In the genomic region with DNA sequence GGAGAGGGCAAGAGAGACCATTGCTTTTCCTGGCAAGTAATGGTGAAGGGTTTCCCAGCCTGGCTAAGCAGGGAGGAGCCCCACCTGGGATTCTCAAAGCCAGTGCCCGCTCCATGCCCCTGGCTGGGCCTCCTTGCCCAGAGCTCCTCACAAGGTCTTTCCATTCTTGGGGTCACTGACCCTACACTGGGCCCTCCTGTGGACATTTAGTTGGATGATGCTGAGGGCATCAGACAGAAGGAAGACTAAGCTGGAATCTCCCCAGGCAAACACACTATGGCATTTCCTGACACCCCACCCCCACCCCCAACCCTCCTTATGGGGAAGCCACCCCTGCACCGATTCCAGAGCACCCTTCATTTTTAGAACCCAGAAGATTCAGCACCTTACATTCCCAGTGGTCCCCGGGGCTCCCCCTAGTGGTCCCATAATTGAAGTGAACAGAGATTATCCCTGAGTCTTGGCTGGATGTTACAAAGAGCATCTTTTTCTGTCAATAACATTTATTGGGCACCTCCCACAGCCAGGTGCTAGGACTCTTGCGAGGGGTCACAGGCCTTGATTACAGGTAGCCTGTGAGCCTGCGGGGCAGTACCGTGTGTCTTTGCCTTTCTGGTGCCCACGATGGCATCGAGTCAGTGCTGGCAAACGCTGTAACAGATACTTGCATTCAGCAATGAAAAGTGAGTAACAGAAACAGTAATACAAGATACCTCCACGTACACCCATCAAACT, we compare ENCODE assay signal across 8 cellular contexts.
DNase-seq lines count a peak whose midpoint lies in the region; ATAC-seq and TF ChIP-seq lines count a peak whose summit lies in the region.

No MANE protein-coding gene starts in this region.

- no peak overlapping the region for H3K4me3 Mint-ChIP-seq in brain

- H3K4me1 Mint-ChIP-seq in brain: peaks cover 66% of the 10 kb centered on the region

- no peaks in the 10 kb centered on the region for H3K4me1 ChIP-seq in Peyer's patch

- peaks cover 0 to 3% (median 0%) of the 10 kb centered on the region in 5 experiments for H3K9me3 Mint-ChIP-seq in brain

- peak overlapping the region; percentile 78 to 99 (median 87) for H3K27ac Mint-ChIP-seq in brain

- H3K27ac ChIP-seq in Peyer's patch: no peak overlapping the region

- no peaks in the 10 kb centered on the region for H3K36me3 ChIP-seq in Peyer's patch

- no peak overlapping the region for H3K4me3 ChIP-seq in Peyer's patch

- H3K27me3 Mint-ChIP-seq in brain: peaks cover under 1% of the 10 kb centered on the region

- TF ChIP-seq POLR2A in Peyer's patch (IDR thresholded peaks at IDR 0.05): no peak

- DNase-seq in ELR (ENCODE audit: low read depth): peak; percentile 29
- peak; percentile 34 for DNase-seq in HuH-7.5 (ENCODE audit: low spot score)
- peak in 2 of 3 donors; percentile 35 to 73 for DNase-seq in Peyer's patch
- peak; percentile 65 for DNase-seq in islet precursor cell
- peak; percentile 11 to 26 for DNase-seq in stimulated activated CD4-positive, alpha-beta T cell treated with anti-CD3 and anti-CD28 coated beads, Interleukin-4, amount 100 ng/mL, for 48 hours (ENCODE audit: low read depth in 2 of 2)

- ATAC-seq in GM18502 (IDR thresholded peaks at IDR 0.05; ENCODE audit: poor library complexity, unreplicated experiment) (no peak), GM18909 (IDR thresholded peaks at IDR 0.05; ENCODE audit: poor library complexity, unreplicated experiment) (no peak)

- TF ChIP-seq CTCF in Peyer's patch (IDR thresholded peaks at IDR 0.05): peak in 5 of 6 experiments; percentile 6 to 64 (median 49)
- TF ChIP-seq CTCF in brain (conservative IDR thresholded peaks at IDR 0.05): peak; percentile 65 to 74

- H3K9me3 ChIP-seq in Peyer's patch: no peaks in the 10 kb centered on the region

- H3K27me3 ChIP-seq in Peyer's patch: no peaks in the 10 kb centered on the region

- H3K36me3 Mint-ChIP-seq in brain: no peaks in the 10 kb centered on the region
